In the genomic region with DNA sequence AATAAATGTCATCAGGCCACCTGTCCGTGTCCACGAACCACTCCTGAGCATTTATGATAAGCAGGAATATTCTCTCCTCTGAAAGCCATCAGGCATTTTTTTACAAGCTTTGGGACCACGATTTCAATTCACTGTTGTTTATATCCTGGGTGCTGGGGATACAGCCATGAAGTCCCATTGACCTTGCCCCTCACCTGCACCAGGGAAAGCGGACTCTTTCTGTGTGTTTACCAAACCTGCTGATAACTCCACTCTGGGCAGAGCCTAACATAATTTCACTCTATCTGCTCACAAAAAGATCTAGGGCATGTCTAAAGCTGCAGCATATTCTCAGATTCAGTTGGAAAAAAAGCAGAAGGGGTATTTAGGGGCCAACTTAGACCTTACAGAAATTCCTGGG, we compare ENCODE assay signal across 1 cellular context.
A peak's percentile ranks its signal among the peaks of the same experiment; 100 is the strongest.
TF ChIP-seq lines count a peak whose summit lies in the region.

No MANE protein-coding gene starts in this region.

TF ChIP-seq in HepG2, 621 proteins besides CTCF, POLR2A, EP300 and RAD21 (continued from another document):
- 0 out of 2 replicates have a peak, but pooled peaks have one; percentile 14 for TF ChIP-seq FOXK1 (CRISPR knock-in tag; IDR thresholded peaks at IDR 0.05; ENCODE audit: borderline replicate concordance, low read depth)
- TF ChIP-seq PITX1 (CRISPR knock-in tag; IDR thresholded peaks at IDR 0.05) = peak; percentile 60; the same call in 1 of the 2 replicates
- TF ChIP-seq, protein P1, sequence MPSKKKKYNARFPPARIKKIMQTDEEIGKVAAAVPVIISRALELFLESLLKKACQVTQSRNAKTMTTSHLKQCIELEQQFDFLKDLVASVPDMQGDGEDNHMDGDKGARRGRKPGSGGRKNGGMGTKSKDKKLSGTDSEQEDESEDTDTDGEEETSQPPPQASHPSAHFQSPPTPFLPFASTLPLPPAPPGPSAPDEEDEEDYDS (CRISPR knock-in tag; IDR thresholded peaks at IDR 0.05) = no peak
- no peak for TF ChIP-seq KLF12 (CRISPR knock-in tag; IDR thresholded peaks at IDR 0.05; ENCODE audit: borderline replicate concordance)
- TF ChIP-seq HNF4A (CRISPR knock-in tag; IDR thresholded peaks at IDR 0.05) = peak; percentile 60
- TF ChIP-seq RXRB (CRISPR knock-in tag; IDR thresholded peaks at IDR 0.05; ENCODE audit: borderline replicate concordance) = peak; percentile 49; the same call in 1 of the 2 replicates
- TF ChIP-seq FOXP1 (IDR thresholded peaks at IDR 0.05) = no peak
- peak; percentile 44; the same call in 1 of the 2 replicates for TF ChIP-seq FOXP1 (CRISPR knock-in tag; IDR thresholded peaks at IDR 0.05)
- TF ChIP-seq ZNF558 (CRISPR knock-in tag; IDR thresholded peaks at IDR 0.05; ENCODE audit: borderline replicate concordance) = no peak
- TF ChIP-seq ZSCAN29 (CRISPR knock-in tag; conservative IDR thresholded peaks at IDR 0.05) = 0 out of 2 replicates have a peak, but pooled peaks have one; percentile 47
- TF ChIP-seq ZNF501 (CRISPR knock-in tag; IDR thresholded peaks at IDR 0.05) = 0 out of 2 replicates have a peak, but pooled peaks have one; percentile 24
- TF ChIP-seq ZNF672 (CRISPR knock-in tag; IDR thresholded peaks at IDR 0.05) = no peak
- TF ChIP-seq ZMYM3 (CRISPR knock-in tag; IDR thresholded peaks at IDR 0.05) = peak; percentile 53
- TF ChIP-seq, protein P2, sequence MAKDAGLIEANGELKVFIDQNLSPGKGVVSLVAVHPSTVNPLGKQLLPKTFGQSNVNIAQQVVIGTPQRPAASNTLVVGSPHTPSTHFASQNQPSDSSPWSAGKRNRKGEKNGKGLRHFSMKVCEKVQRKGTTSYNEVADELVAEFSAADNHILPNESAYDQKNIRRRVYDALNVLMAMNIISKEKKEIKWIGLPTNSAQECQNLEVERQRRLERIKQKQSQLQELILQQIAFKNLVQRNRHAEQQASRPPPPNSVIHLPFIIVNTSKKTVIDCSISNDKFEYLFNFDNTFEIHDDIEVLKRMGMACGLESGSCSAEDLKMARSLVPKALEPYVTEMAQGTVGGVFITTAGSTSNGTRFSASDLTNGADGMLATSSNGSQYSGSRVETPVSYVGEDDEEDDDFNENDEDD (CRISPR knock-in tag; IDR thresholded peaks at IDR 0.05; ENCODE audit: borderline replicate concordance) = no peak
- no peak for TF ChIP-seq SAFB2 (CRISPR knock-in tag; IDR thresholded peaks at IDR 0.05; ENCODE audit: borderline replicate concordance, low read depth)
- no peak for TF ChIP-seq MXD4 (CRISPR knock-in tag; IDR thresholded peaks at IDR 0.05)
- 0 out of 2 replicates have a peak, but pooled peaks have one; percentile 53 for TF ChIP-seq BCL6 (CRISPR knock-in tag; IDR thresholded peaks at IDR 0.05)
- TF ChIP-seq, protein P3, sequence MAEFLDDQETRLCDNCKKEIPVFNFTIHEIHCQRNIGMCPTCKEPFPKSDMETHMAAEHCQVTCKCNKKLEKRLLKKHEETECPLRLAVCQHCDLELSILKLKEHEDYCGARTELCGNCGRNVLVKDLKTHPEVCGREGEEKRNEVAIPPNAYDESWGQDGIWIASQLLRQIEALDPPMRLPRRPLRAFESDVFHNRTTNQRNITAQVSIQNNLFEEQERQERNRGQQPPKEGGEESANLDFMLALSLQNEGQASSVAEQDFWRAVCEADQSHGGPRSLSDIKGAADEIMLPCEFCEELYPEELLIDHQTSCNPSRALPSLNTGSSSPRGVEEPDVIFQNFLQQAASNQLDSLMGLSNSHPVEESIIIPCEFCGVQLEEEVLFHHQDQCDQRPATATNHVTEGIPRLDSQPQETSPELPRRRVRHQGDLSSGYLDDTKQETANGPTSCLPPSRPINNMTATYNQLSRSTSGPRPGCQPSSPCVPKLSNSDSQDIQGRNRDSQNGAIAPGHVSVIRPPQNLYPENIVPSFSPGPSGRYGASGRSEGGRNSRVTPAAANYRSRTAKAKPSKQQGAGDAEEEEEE (CRISPR knock-in tag; IDR thresholded peaks at IDR 0.05; ENCODE audit: borderline replicate concordance) = no peak
- TF ChIP-seq HMG20A (CRISPR knock-in tag; IDR thresholded peaks at IDR 0.05; ENCODE audit: borderline replicate concordance) = peak; percentile 67; the same call in 1 of the 2 replicates
- no peak for TF ChIP-seq ERF (CRISPR knock-in tag; IDR thresholded peaks at IDR 0.05)
- TF ChIP-seq, protein P4, sequence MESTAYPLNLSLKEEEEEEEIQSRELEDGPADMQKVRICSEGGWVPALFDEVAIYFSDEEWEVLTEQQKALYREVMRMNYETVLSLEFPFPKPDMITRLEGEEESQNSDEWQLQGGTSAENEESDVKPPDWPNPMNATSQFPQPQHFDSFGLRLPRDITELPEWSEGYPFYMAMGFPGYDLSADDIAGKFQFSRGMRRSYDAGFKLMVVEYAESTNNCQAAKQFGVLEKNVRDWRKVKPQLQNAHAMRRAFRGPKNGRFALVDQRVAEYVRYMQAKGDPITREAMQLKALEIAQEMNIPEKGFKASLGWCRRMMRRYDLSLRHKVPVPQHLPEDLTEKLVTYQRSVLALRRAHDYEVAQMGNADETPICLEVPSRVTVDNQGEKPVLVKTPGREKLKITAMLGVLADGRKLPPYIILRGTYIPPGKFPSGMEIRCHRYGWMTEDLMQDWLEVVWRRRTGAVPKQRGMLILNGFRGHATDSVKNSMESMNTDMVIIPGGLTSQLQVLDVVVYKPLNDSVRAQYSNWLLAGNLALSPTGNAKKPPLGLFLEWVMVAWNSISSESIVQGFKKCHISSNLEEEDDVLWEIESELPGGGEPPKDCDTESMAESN (CRISPR knock-in tag; conservative IDR thresholded peaks at IDR 0.05) = no peak
- peak; percentile 78; the same call in 1 of the 2 replicates for TF ChIP-seq ZNF292 (CRISPR knock-in tag; IDR thresholded peaks at IDR 0.05; ENCODE audit: borderline replicate concordance, low read depth)
- TF ChIP-seq THYN1 (CRISPR knock-in tag; IDR thresholded peaks at IDR 0.05; ENCODE audit: borderline replicate concordance, low read depth) = no peak
- no peak for TF ChIP-seq SUZ12 (IDR thresholded peaks at IDR 0.05; ENCODE audit: low read depth, low read length)
- peak; percentile 60 for TF ChIP-seq MED1 (CRISPR knock-in tag; IDR thresholded peaks at IDR 0.05)
